ENCODE assay signal across 14 cellular contexts in genomic region chr12:108573310-108573709, GRCh38. TPM values are rescaled to one million over a fixed set of nuclear protein-coding genes. Genes with fewer than 3 reads are reported as not detected.
DNase-seq lines count a peak whose midpoint lies in the region; ATAC-seq, FAIRE-seq and TF ChIP-seq lines count a peak whose summit lies in the region.
"Had no signal": no experiment of that assay in that cellular context is flagged by ENCODE, and none has a peak within 500 bp of the region (broad histone marks: within the 10 kb centered on the region; RNA-seq: fewer than 3 reads in every experiment).

No MANE protein-coding gene starts in this region.

- peak overlapping the region; percentile 42 for H3K4me2 ChIP-seq in Karpas-422 (ENCODE audit: low read depth, low read length, poor library complexity, severe bottlenecking)

- no peak overlapping the region for H3K9ac ChIP-seq in Karpas-422 (ENCODE audit: low read length)

- H3K36me3 ChIP-seq in Karpas-422 (ENCODE audit: insufficient read depth, low read length), result 0 out of 2 replicates have a peak, but pooled peaks cover 3% of the 10 kb centered on the region

- DNase-seq in GM12891 (ENCODE audit: insufficient read length, low spot score) (no peak), Karpas-422 (no peak), fibroblast of mammary gland (ENCODE audit: low read depth) (peak; percentile 32), NCI-H1436 (lab: John Stamatoyannopoulos, UW) (no peak), NCI-H2029 treated with DMSO at 0.1 percent for 48 hours (lab: John Stamatoyannopoulos, UW) (no peak)
- DNase-seq: CD8-positive, alpha-beta T cell; GOT3; head of caudate nucleus; left cardiac atrium; naive B cell; NCI-H774 had no signal

- H3K79me2 ChIP-seq in Karpas-422 (ENCODE audit: low read length), result no peaks in the 10 kb centered on the region

- no peak for TF ChIP-seq CTCF in fibroblast of mammary gland (conservative IDR thresholded peaks at IDR 0.05; ENCODE audit: control insufficient read depth, insufficient read depth, low read depth, low read length)

- no peaks in the 10 kb centered on the region for H3K9me2 ChIP-seq in Karpas-422 (replicated peaks; ENCODE audit: insufficient read depth, low read length)

- no peak overlapping the region for H3K4me3 ChIP-seq in Karpas-422 (ENCODE audit: low read length)
- H3K4me3 ChIP-seq in fibroblast of mammary gland (ENCODE audit: control insufficient read depth, low read depth, low read length), result no peak overlapping the region

- H3K4me1 ChIP-seq in Karpas-422 (ENCODE audit: low read length), result peaks cover 23% of the 10 kb centered on the region

- TF ChIP-seq POLR2A in GM12891 (IDR thresholded peaks at IDR 0.05; ENCODE audit: low read depth, low read length), result no peak

- H3K9me3 ChIP-seq in Karpas-422 (ENCODE audit: low read length), result no peaks in the 10 kb centered on the region

- ATAC-seq in GM19035 (IDR thresholded peaks at IDR 0.05; ENCODE audit: unreplicated experiment), result peak; percentile 33
- no peak for ATAC-seq in HG02759 (IDR thresholded peaks at IDR 0.05; ENCODE audit: unreplicated experiment)
- ATAC-seq: CD8-positive, alpha-beta T cell; left cardiac atrium had no signal

- H3K27ac ChIP-seq in Karpas-422 (ENCODE audit: low read length), result no peak overlapping the region

- H4K20me1 ChIP-seq in Karpas-422 (ENCODE audit: insufficient read depth, low read depth, low read length), result no peaks in the 10 kb centered on the region

- H3K27me3 ChIP-seq in Karpas-422 (ENCODE audit: low read length), result no peaks in the 10 kb centered on the region

- FAIRE-seq in GM12891 (lab: Jason Lieb, UNC), result peak; percentile 71
- FAIRE-seq: endothelial cell of umbilical vein had no signal

- no peak overlapping the region for H2AFZ ChIP-seq in Karpas-422 (ENCODE audit: low read length)

TF ChIP-seq in GM12891, 5 proteins besides CTCF, POLR2A, EP300 and RAD21:
- TF ChIP-seq SPI1 (IDR thresholded peaks at IDR 0.05; ENCODE audit: low read depth, low read length) (no peak), POLR2AphosphoS5 (IDR thresholded peaks at IDR 0.05; ENCODE audit: low read depth, low read length) (no peak), POU2F2 (IDR thresholded peaks at IDR 0.05; ENCODE audit: low read depth, low read length) (no peak), TAF1 (IDR thresholded peaks at IDR 0.05; ENCODE audit: low read depth, low read length) (no peak), PAX5 (IDR thresholded peaks at IDR 0.05; ENCODE audit: insufficient read depth, low read length, severe bottlenecking) (no peak)

RNA-seq across cellular contexts. Expression of gene ISCU, which starts 10.9 kb away (rescaled TPM):
- polyA plus RNA-seq in GM12891 (2012; ENCODE audit: low read depth, missing spikeins), result 134 TPM
- total RNA-seq in Karpas-422 (2014; rRNA removed; shearing (Covaris generic); ENCODE audit: low replicate concordance), result 60.9 and 102 TPM in 2 replicates

RNA-seq across cellular contexts. Expression of gene SART3, which starts 12.3 kb away (rescaled TPM):
- polyA plus RNA-seq in GM12891 (2012; ENCODE audit: low read depth, missing spikeins), result 31.7 TPM
- 89.4 and 108 TPM in 2 replicates for total RNA-seq in Karpas-422 (2014; rRNA removed; shearing (Covaris generic); ENCODE audit: low replicate concordance)

RNA-seq across cellular contexts. Expression of gene TMEM119, which starts 24.6 kb away (rescaled TPM):
- 0.10 TPM for polyA plus RNA-seq in GM12891 (2012; ENCODE audit: low read depth, missing spikeins)
- not detected in 2 replicates for total RNA-seq in Karpas-422 (2014; rRNA removed; shearing (Covaris generic); ENCODE audit: low replicate concordance)
- total RNA-seq: endothelial cell of umbilical vein had no signal
- polyA plus RNA-seq: endothelial cell of umbilical vein had no signal

RNA-seq across cellular contexts. Expression of gene FICD, which starts 58.2 kb away (rescaled TPM):
- polyA plus RNA-seq in GM12891 (2012; ENCODE audit: low read depth, missing spikeins), result 2.8 TPM
- 4.0 and 5.5 TPM in 2 replicates for total RNA-seq in Karpas-422 (2014; rRNA removed; shearing (Covaris generic); ENCODE audit: low replicate concordance)
